8 cellular contexts compared by ENCODE assay signal in the genomic region with DNA sequence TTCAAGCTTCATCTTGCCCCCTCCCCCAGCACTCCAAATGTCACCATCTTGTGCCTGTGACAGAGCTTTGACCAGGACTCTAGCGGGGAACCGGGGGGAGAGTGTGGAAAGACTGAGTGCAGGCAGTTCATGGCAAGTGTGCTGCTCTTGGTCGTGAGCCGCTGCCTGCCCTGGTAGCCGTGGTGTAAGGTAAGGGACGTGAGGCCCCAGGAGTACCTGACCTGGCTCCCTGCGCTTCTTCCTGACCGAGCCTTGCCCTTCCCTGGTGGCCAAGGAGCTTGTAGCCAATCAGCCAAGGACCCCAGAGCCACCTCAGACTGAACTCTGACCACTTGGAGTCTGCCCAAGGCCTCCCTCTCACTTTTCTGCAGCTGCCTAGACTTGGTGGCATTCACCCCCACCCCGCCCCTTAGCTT. TPM values are rescaled to one million over a fixed set of nuclear protein-coding genes. Genes with fewer than 3 reads are reported as not detected.
DNase-seq lines count a peak whose midpoint lies in the region; ATAC-seq, FAIRE-seq and TF ChIP-seq lines count a peak whose summit lies in the region.

No MANE protein-coding gene starts in this region.

- no peak for ATAC-seq in gastrocnemius medialis
- ATAC-seq in HG02678 (IDR thresholded peaks at IDR 0.05; ENCODE audit: unreplicated experiment) = no peak
- ATAC-seq in GM18498 (IDR thresholded peaks at IDR 0.05; ENCODE audit: unreplicated experiment) = no peak

- no peaks in the 10 kb centered on the region for H3K36me3 ChIP-seq in gastrocnemius medialis

- no peak for TF ChIP-seq CTCF in fibroblast of mammary gland (conservative IDR thresholded peaks at IDR 0.05; ENCODE audit: control insufficient read depth, insufficient read depth, low read depth, low read length)
- no peak for TF ChIP-seq CTCF in gastrocnemius medialis (IDR thresholded peaks at IDR 0.05 in 4 of 5, conservative IDR thresholded peaks at IDR 0.05 in 1 of 5)
- no peak for TF ChIP-seq CTCF in GM10266 (IDR thresholded peaks at IDR 0.05; ENCODE audit: control insufficient read depth, insufficient read depth, low read depth, missing control alignments)

- H3K27me3 ChIP-seq in gastrocnemius medialis = no peaks in the 10 kb centered on the region

- H3K27ac ChIP-seq in gastrocnemius medialis = peak overlapping the region in 2 of 4 donors; percentile 60 to 79

- peaks cover 23 to 37% of the 10 kb centered on the region in 2 donors for H3K4me1 ChIP-seq in gastrocnemius medialis

- in situ Hi-C loops in gastrocnemius medialis (cut with MboI; ENCODE audit: low sequenced_read_pairs in 4 of 4) = no loop called here

- peak; percentile 4 for FAIRE-seq in GM19239 (lab: Jason Lieb, UNC)

- H3K4me3 ChIP-seq in fibroblast of mammary gland (ENCODE audit: control insufficient read depth, low read depth, low read length) (peak overlapping the region; percentile 81), gastrocnemius medialis (peak overlapping the region; percentile 68 to 82 (median 75))

- H3K9me3 ChIP-seq in gastrocnemius medialis = no peaks in the 10 kb centered on the region

- DNase-seq in GM19239 (ENCODE audit: insufficient read length, low spot score) = no peak
- DNase-seq in activated CD4-positive, alpha-beta T cell treated with anti-CD3 and anti-CD28 coated beads for 4 hours = peak; percentile 44 to 45
- DNase-seq in fibroblast of mammary gland (ENCODE audit: low read depth) = no peak
- DNase-seq in gastrocnemius medialis = no peak
- DNase-seq in head of caudate nucleus = no peak
- DNase-seq in GM10266 (ENCODE audit: extremely low spot score) = no peak

- intact Hi-C loops in gastrocnemius medialis (cut with DNase I; ENCODE audit: low total_unique reads) (loop anchor here (10.0 kb wide), 1 partner anchor 224 kb away; a partner anchor contains a TSS), head of caudate nucleus (cut with DNase I) (no loop called here)

- no peak for TF ChIP-seq POLR2A in gastrocnemius medialis (IDR thresholded peaks at IDR 0.05)

RNA-seq across cellular contexts. Expression of a gene that starts 1.3 kb away (rescaled TPM):
- total RNA-seq in gastrocnemius medialis = 100 to 1,000 TPM; 127 to 155 (median 131) TPM

RNA-seq across cellular contexts. Expression of a gene that starts 32.9 kb away (rescaled TPM):
- 1 to 10 TPM in 2 of 4 donors, not detected in 2; 1.6 to 1.9 TPM for total RNA-seq in gastrocnemius medialis

RNA-seq across cellular contexts. Expression of a gene that starts 43.0 kb away (rescaled TPM):
- not detected for total RNA-seq in gastrocnemius medialis

Comparison
In these comparisons a context has a peak if more than half of its experiments do, and no peak if none do; other contexts are left out.
1. DNase-seq: peak in activated CD4-positive, alpha-beta T cell treated with anti-CD3 and anti-CD28 coated beads for 4 hours (2 of 2); none in GM19239 (single experiment), fibroblast of mammary gland (single experiment), gastrocnemius medialis (0 of 2), head of caudate nucleus (0 of 42) and GM10266 (single experiment).